Comparison of ENCODE assay signal across 1 cellular context in the genomic region with DNA sequence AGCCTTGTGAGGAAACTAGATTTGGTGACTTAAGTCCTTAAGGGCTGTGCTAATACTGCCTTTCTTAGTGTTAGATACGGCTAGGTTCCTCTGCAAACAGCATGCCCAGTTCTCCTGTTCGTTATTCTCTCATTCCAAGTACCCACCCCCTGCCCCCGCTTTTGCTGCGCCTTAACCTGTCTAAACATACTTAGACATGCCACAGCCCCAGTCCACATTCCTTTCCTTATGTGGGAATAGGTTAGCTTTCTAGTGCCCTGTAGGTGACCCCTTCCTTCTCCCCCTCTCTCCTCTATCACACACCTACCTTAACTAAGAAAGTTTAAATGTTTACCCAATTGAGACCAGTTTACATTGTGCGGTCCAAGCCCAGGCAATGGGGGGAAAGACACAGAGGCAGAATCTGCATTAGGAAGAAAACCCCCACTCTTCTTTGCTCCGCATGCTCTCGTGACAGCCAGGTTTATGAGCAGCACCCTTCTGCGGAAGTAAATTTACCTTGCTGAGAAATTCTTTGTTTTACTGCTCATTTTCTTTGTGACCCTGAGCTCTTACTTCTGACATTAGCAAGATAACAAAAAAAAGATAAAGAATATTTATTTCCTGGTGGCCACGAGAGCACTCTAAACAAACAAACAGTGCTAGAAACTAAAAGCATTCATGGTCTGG.
TF ChIP-seq lines count a peak whose summit lies in the region.

No MANE protein-coding gene starts in this region.

TF ChIP-seq in H1, 55 proteins besides CTCF, POLR2A, EP300 and RAD21:
- TF ChIP-seq BRCA1 (IDR thresholded peaks at IDR 0.05; ENCODE audit: low read depth, low read length) = no peak
- TF ChIP-seq SRF (IDR thresholded peaks at IDR 0.05; ENCODE audit: low read depth, low read length) = peak; percentile 63; the same call in 1 of the 2 replicates
